Comparison of ENCODE assay signal across 19 cellular contexts in genomic region chr10:24435374-24435773, GRCh38.
DNase-seq lines count a peak whose midpoint lies in the region; ATAC-seq and TF ChIP-seq lines count a peak whose summit lies in the region.
"Had no signal": no experiment of that assay in that cellular context is flagged by ENCODE, and none has a peak within 500 bp of the region (broad histone marks: within the 10 kb centered on the region; RNA-seq: fewer than 3 reads in every experiment).

No MANE protein-coding gene starts in this region.

- no peak for ATAC-seq in Right ventricle myocardium superior (ENCODE audit: poor library complexity)

- no peaks in the 10 kb centered on the region for H3K4me1 Mint-ChIP-seq in activated T-helper 1 cell treated with anti-CD3 and anti-CD28 coated beads, Interleukin-12 subunit alpha, Interleukin-12 subunit beta, Interleukin-2, Interleukin-4 antibody, amounts not matched to agents 30 ng/mL and 10 ng/mL and 1 ng/mL, durations not matched to agents 14 hours and 24 hours and 36 hours (ENCODE audit: low read depth)
- H3K4me1 Mint-ChIP-seq: activated CD4-positive, alpha-beta memory T cell treated with anti-CD3 and anti-CD28 coated beads, Interleukin-2, amount 10 ng/mL, durations not matched to agents 7 days and 5 days had no signal

- no peak overlapping the region for H3K27ac Mint-ChIP-seq in activated T-helper 1 cell treated with anti-CD3 and anti-CD28 coated beads, Interleukin-12 subunit alpha, Interleukin-12 subunit beta, Interleukin-2, Interleukin-4 antibody, amounts not matched to agents 30 ng/mL and 10 ng/mL and 1 ng/mL, durations not matched to agents 14 hours and 24 hours and 36 hours
- H3K27ac Mint-ChIP-seq: activated CD4-positive, alpha-beta memory T cell treated with anti-CD3 and anti-CD28 coated beads, Interleukin-2, amount 10 ng/mL, durations not matched to agents 7 days and 5 days had no signal

- H3K4me3 Mint-ChIP-seq in activated T-helper 1 cell treated with anti-CD3 and anti-CD28 coated beads, Interleukin-12 subunit alpha, Interleukin-12 subunit beta, Interleukin-2, Interleukin-4 antibody, amounts not matched to agents 30 ng/mL and 10 ng/mL and 1 ng/mL, durations not matched to agents 14 hours and 24 hours and 36 hours: no peak overlapping the region
- H3K4me3 Mint-ChIP-seq: activated CD4-positive, alpha-beta memory T cell treated with anti-CD3 and anti-CD28 coated beads, Interleukin-2, amount 10 ng/mL, durations not matched to agents 7 days and 5 days had no signal

- H3K36me3 Mint-ChIP-seq in activated T-helper 1 cell treated with anti-CD3 and anti-CD28 coated beads, Interleukin-12 subunit alpha, Interleukin-12 subunit beta, Interleukin-2, Interleukin-4 antibody, amounts not matched to agents 30 ng/mL and 10 ng/mL and 1 ng/mL, durations not matched to agents 14 hours and 24 hours and 36 hours (ENCODE audit: low read depth): no peaks in the 10 kb centered on the region

- TF ChIP-seq CTCF in choroid plexus epithelial cell (conservative IDR thresholded peaks at IDR 0.05; ENCODE audit: low read depth, low read length): no peak

- intact Hi-C loops in Right ventricle myocardium superior (cut with DNase I): no loop called here
- intact Hi-C loops in activated T-helper 1 cell treated with anti-CD3 and anti-CD28 coated beads, Interleukin-12 subunit alpha, Interleukin-12 subunit beta, Interleukin-2, Interleukin-4 antibody, amounts not matched to agents 30 ng/mL and 10 ng/mL and 1 ng/mL, durations not matched to agents 14 hours and 24 hours and 36 hours (cut with micrococcal nuclease): no loop called here

- H3K27me3 Mint-ChIP-seq in activated T-helper 1 cell treated with anti-CD3 and anti-CD28 coated beads, Interleukin-12 subunit alpha, Interleukin-12 subunit beta, Interleukin-2, Interleukin-4 antibody, amounts not matched to agents 30 ng/mL and 10 ng/mL and 1 ng/mL, durations not matched to agents 14 hours and 24 hours and 36 hours (ENCODE audit: insufficient read depth): peaks cover 5% of the 10 kb centered on the region

- no peak overlapping the region for H3K4me3 ChIP-seq in choroid plexus epithelial cell (ENCODE audit: low read depth, low read length)
- H3K4me3 ChIP-seq: sigmoid colon, suprapubic skin had no signal

- DNase-seq in Daoy (ENCODE audit: low read depth): peak; percentile 50
- DNase-seq in NCI-H226: peak; percentile 50
- peak; percentile 55 for DNase-seq in choroid plexus epithelial cell (ENCODE audit: low read depth)
- peak; percentile 62 for DNase-seq in kidney tubule cell (ENCODE audit: low spot score)
- no peak for DNase-seq in Right ventricle myocardium superior
- DNase-seq in activated T-helper 1 cell treated with anti-CD3 and anti-CD28 coated beads, Interleukin-12 subunit alpha, Interleukin-12 subunit beta, Interleukin-2, Interleukin-4 antibody, amounts not matched to agents 30 ng/mL and 10 ng/mL and 1 ng/mL, durations not matched to agents 14 hours and 24 hours and 36 hours (ENCODE audit: low spot score): no peak
- no peak for DNase-seq in hypothalamus (lab: John Stamatoyannopoulos, UW)
- DNase-seq in germinal center (ENCODE audit: low spot score): no peak
- DNase-seq: activated CD4-positive, alpha-beta memory T cell treated with anti-CD3 and anti-CD28 coated beads, Interleukin-2, amount 10 ng/mL, durations not matched to agents 7 days and 5 days; activated effector memory CD4-positive, alpha-beta T cell treated with Interleukin-2 at 50 U/mL for 16 hours; anterior cingulate cortex; C1 segment of cervical spinal cord; dermis blood vessel endothelial cell; NCI-H1694 treated with DMSO at 0.1 percent for 48 hours; NCI-H510A treated with DMSO at 0.1 percent for 48 hours; sigmoid colon; stimulated activated CD4-positive, alpha-beta T cell treated with anti-CD3 and anti-CD28 coated beads, Interleukin-4, amount 100 ng/mL, for 1 hour; stimulated activated CD8-positive, alpha-beta memory T cell treated with anti-CD3 and anti-CD28 coated beads, Interleukin-4, amount 100 ng/mL, for 48 hours had no signal

- peaks cover 4% of the 10 kb centered on the region for H3K9me3 Mint-ChIP-seq in activated T-helper 1 cell treated with anti-CD3 and anti-CD28 coated beads, Interleukin-12 subunit alpha, Interleukin-12 subunit beta, Interleukin-2, Interleukin-4 antibody, amounts not matched to agents 30 ng/mL and 10 ng/mL and 1 ng/mL, durations not matched to agents 14 hours and 24 hours and 36 hours
- H3K9me3 Mint-ChIP-seq: activated CD4-positive, alpha-beta memory T cell treated with anti-CD3 and anti-CD28 coated beads, Interleukin-2, amount 10 ng/mL, durations not matched to agents 7 days and 5 days had no signal

Comparison
In these comparisons a context has a peak if more than half of its experiments do, and no peak if none do; other contexts are left out.
1. DNase-seq: peak in Daoy (single experiment), NCI-H226 (single experiment), choroid plexus epithelial cell (single experiment) and kidney tubule cell (single experiment); none in Right ventricle myocardium superior (single experiment), activated T-helper 1 cell treated with anti-CD3 and anti-CD28 coated beads, Interleukin-12 subunit alpha, Interleukin-12 subunit beta, Interleukin-2, Interleukin-4 antibody, amounts not matched to agents 30 ng/mL and 10 ng/mL and 1 ng/mL, durations not matched to agents 14 hours and 24 hours and 36 hours (single experiment), hypothalamus (0 of 51) and germinal center (single experiment).